In genomic region chr1:8191474-8191873, GRCh38 we compare ENCODE assay signal across 13 cellular contexts.
DNase-seq lines count a peak whose midpoint lies in the region; ATAC-seq and TF ChIP-seq lines count a peak whose summit lies in the region.
"Had no signal": no experiment of that assay in that cellular context is flagged by ENCODE, and none has a peak within 500 bp of the region (broad histone marks: within the 10 kb centered on the region; RNA-seq: fewer than 3 reads in every experiment).

No MANE protein-coding gene starts in this region.

- in situ Hi-C loops in Panc1 (cut with HindIII; ENCODE audit: low pct_unique_long_range_greater_than_20kb, low sequenced_read_pairs): no loop called here

- H3K4me1 ChIP-seq in Panc1 (ENCODE audit: control insufficient read depth, insufficient read depth, low read length): peaks cover 42% of the 10 kb centered on the region
- no peaks in the 10 kb centered on the region for H3K4me1 ChIP-seq in endodermal cell (ENCODE audit: control insufficient read depth, insufficient read depth, low read length)

- H3K27me3 Mint-ChIP-seq in activated CD4-positive, alpha-beta memory T cell treated with anti-CD3 and anti-CD28 coated beads for 36 hours: no peaks in the 10 kb centered on the region
- H3K27me3 Mint-ChIP-seq in activated CD4-positive, alpha-beta memory T cell treated with anti-CD3 and anti-CD28 coated beads, Interleukin-2, amount 10 ng/mL, durations not matched to agents 7 days and 5 days: no peaks in the 10 kb centered on the region
- H3K27me3 Mint-ChIP-seq in endodermal cell (ENCODE audit: insufficient read depth): no peaks in the 10 kb centered on the region
- no peaks in the 10 kb centered on the region for H3K27me3 Mint-ChIP-seq in activated T-cell treated with anti-CD3 and anti-CD28 coated beads, Interleukin-2, amount 50 U/mL, for 4 hours (ENCODE audit: low read depth)

- H3K9ac ChIP-seq in endodermal cell (ENCODE audit: extremely low read depth, low read length, poor library complexity, severe bottlenecking): no peak overlapping the region
- H3K9ac ChIP-seq: BLaER1 treated with 17β-estradiol and CSF1 and Interleukin-3, amounts not matched to agents 10 nM and 100 nM had no signal

- no peak overlapping the region for H3K4me3 Mint-ChIP-seq in activated CD4-positive, alpha-beta memory T cell treated with anti-CD3 and anti-CD28 coated beads for 36 hours
- no peak overlapping the region for H3K4me3 Mint-ChIP-seq in activated CD4-positive, alpha-beta memory T cell treated with anti-CD3 and anti-CD28 coated beads, Interleukin-2, amount 10 ng/mL, durations not matched to agents 7 days and 5 days
- H3K4me3 Mint-ChIP-seq in endodermal cell: no peak overlapping the region
- no peak overlapping the region for H3K4me3 Mint-ChIP-seq in activated T-cell treated with anti-CD3 and anti-CD28 coated beads, Interleukin-2, amount 50 U/mL, for 4 hours
- H3K4me3 Mint-ChIP-seq: CD4-positive, CD25-positive, alpha-beta regulatory T cell had no signal

- 88 to 94% methylated on average over 6 to 9 of the region's 9 CpGs for WGBS in endodermal cell (ENCODE audit: insufficient coverage in 1 of 2, insufficient read length in 1 of 2), 2 experiments

- peak; percentile 17 for DNase-seq in activated CD4-positive, alpha-beta memory T cell treated with anti-CD3 and anti-CD28 coated beads for 36 hours
- no peak for DNase-seq in activated CD4-positive, alpha-beta memory T cell treated with anti-CD3 and anti-CD28 coated beads, Interleukin-2, amount 10 ng/mL, durations not matched to agents 7 days and 5 days
- DNase-seq in Panc1 (ENCODE audit: low read depth, low spot score): no peak
- DNase-seq in endodermal cell: no peak
- no peak for DNase-seq in activated T-cell treated with anti-CD3 and anti-CD28 coated beads, Interleukin-2, amount 50 U/mL, for 4 hours
- no peak for DNase-seq in activated CD4-positive, alpha-beta T cell treated with anti-CD3 and anti-CD28 coated beads for 4 hours
- no peak for DNase-seq in NCI-H1048 (lab: John Stamatoyannopoulos, UW)
- DNase-seq: 8988T; ACHN; CD4-positive, CD25-positive, alpha-beta regulatory T cell; DMS53 had no signal

- no peak for ATAC-seq in Panc1
- no peak for ATAC-seq in activated T-cell treated with anti-CD3 and anti-CD28 coated beads, Interleukin-2, amount 50 U/mL, for 4 hours
- no peak for ATAC-seq in HG03520 (IDR thresholded peaks at IDR 0.05; ENCODE audit: unreplicated experiment)

- no TSS peak for BruUV-seq in Panc1 (replicated peaks; lab: Mats Ljungman, UMichigan)

- POLR2A ChIA-PET in activated CD4-positive, alpha-beta memory T cell treated with anti-CD3 and anti-CD28 coated beads for 36 hours (lab: Charles Lee): no interaction called here
- POLR2A ChIA-PET in activated CD4-positive, alpha-beta memory T cell treated with anti-CD3 and anti-CD28 coated beads, Interleukin-2, amount 10 ng/mL, durations not matched to agents 7 days and 5 days (lab: Charles Lee): no interaction called here
- POLR2A ChIA-PET in Panc1 (lab: Charles Lee): no interaction called here

- CTCF ChIA-PET in activated CD4-positive, alpha-beta memory T cell treated with anti-CD3 and anti-CD28 coated beads for 36 hours (lab: Charles Lee): no interaction called here
- CTCF ChIA-PET in activated CD4-positive, alpha-beta memory T cell treated with anti-CD3 and anti-CD28 coated beads, Interleukin-2, amount 10 ng/mL, durations not matched to agents 7 days and 5 days (lab: Charles Lee): no interaction called here
- CTCF ChIA-PET in Panc1 (lab: Charles Lee): no interaction called here

- H3K27me3 ChIP-seq in Panc1 (ENCODE audit: control insufficient read depth, insufficient read depth, low read length): no peaks in the 10 kb centered on the region
- no peaks in the 10 kb centered on the region for H3K27me3 ChIP-seq in endodermal cell (ENCODE audit: control insufficient read depth, insufficient read depth, low read length, poor library complexity, severe bottlenecking)
- H3K27me3 ChIP-seq: BLaER1 treated with 17β-estradiol and CSF1 and Interleukin-3, amounts not matched to agents 10 nM and 100 nM had no signal

- no peaks in the 10 kb centered on the region for H3K9me3 Mint-ChIP-seq in activated CD4-positive, alpha-beta memory T cell treated with anti-CD3 and anti-CD28 coated beads for 36 hours
- no peaks in the 10 kb centered on the region for H3K9me3 Mint-ChIP-seq in activated CD4-positive, alpha-beta memory T cell treated with anti-CD3 and anti-CD28 coated beads, Interleukin-2, amount 10 ng/mL, durations not matched to agents 7 days and 5 days
- H3K9me3 Mint-ChIP-seq in endodermal cell: no peaks in the 10 kb centered on the region
- H3K9me3 Mint-ChIP-seq in activated T-cell treated with anti-CD3 and anti-CD28 coated beads, Interleukin-2, amount 50 U/mL, for 4 hours: no peaks in the 10 kb centered on the region
- H3K9me3 Mint-ChIP-seq: CD4-positive, CD25-positive, alpha-beta regulatory T cell had no signal

- no peak overlapping the region for H3K27ac Mint-ChIP-seq in activated CD4-positive, alpha-beta memory T cell treated with anti-CD3 and anti-CD28 coated beads for 36 hours
- H3K27ac Mint-ChIP-seq in activated CD4-positive, alpha-beta memory T cell treated with anti-CD3 and anti-CD28 coated beads, Interleukin-2, amount 10 ng/mL, durations not matched to agents 7 days and 5 days: no peak overlapping the region
- peak overlapping the region; percentile 22 for H3K27ac Mint-ChIP-seq in endodermal cell

- H3K27ac ChIP-seq in Panc1 (ENCODE audit: low read length) (peak overlapping the region; percentile 99), endodermal cell (ENCODE audit: low read depth, low read length) (no peak overlapping the region)
- H3K27ac ChIP-seq: BLaER1 treated with 17β-estradiol and CSF1 and Interleukin-3, amounts not matched to agents 10 nM and 100 nM had no signal

- TF ChIP-seq CTCF in Panc1 (IDR thresholded peaks at IDR 0.05): no peak
- no peak for TF ChIP-seq CTCF in endodermal cell (conservative IDR thresholded peaks at IDR 0.05)

- H3K36me3 Mint-ChIP-seq in activated CD4-positive, alpha-beta memory T cell treated with anti-CD3 and anti-CD28 coated beads for 36 hours: no peaks in the 10 kb centered on the region
- no peaks in the 10 kb centered on the region for H3K36me3 Mint-ChIP-seq in activated CD4-positive, alpha-beta memory T cell treated with anti-CD3 and anti-CD28 coated beads, Interleukin-2, amount 10 ng/mL, durations not matched to agents 7 days and 5 days (ENCODE audit: low read depth)
- no peaks in the 10 kb centered on the region for H3K36me3 Mint-ChIP-seq in endodermal cell (ENCODE audit: low read depth)
- no peaks in the 10 kb centered on the region for H3K36me3 Mint-ChIP-seq in activated T-cell treated with anti-CD3 and anti-CD28 coated beads, Interleukin-2, amount 50 U/mL, for 4 hours (ENCODE audit: insufficient read depth)
- H3K36me3 Mint-ChIP-seq: CD4-positive, CD25-positive, alpha-beta regulatory T cell had no signal

- H3K4me3 ChIP-seq in Panc1 (ENCODE audit: low read depth in 2 of 2, low read length in 2 of 2) (no peak overlapping the region), endodermal cell (ENCODE audit: low read length) (no peak overlapping the region)
- H3K4me3 ChIP-seq: BLaER1 treated with 17β-estradiol and CSF1 and Interleukin-3, amounts not matched to agents 10 nM and 100 nM had no signal

- intact Hi-C loops in activated CD4-positive, alpha-beta memory T cell treated with anti-CD3 and anti-CD28 coated beads for 36 hours (cut with micrococcal nuclease): no loop called here
- intact Hi-C loops in Panc1 (cut with micrococcal nuclease; ENCODE audit: unreplicated experiment): loop anchor here (10.0 kb wide), 1 partner anchor 167 kb away; the partner anchor contains the start of gene ERRFI1

- H3K9me3 ChIP-seq in Panc1 (ENCODE audit: control insufficient read depth, insufficient read depth, low read depth, low read length) (no peaks in the 10 kb centered on the region), endodermal cell (ENCODE audit: control insufficient read depth, low read length) (no peaks in the 10 kb centered on the region)

- no peaks in the 10 kb centered on the region for H3K36me3 ChIP-seq in Panc1 (ENCODE audit: control insufficient read depth, insufficient read depth, low read length)
- no peaks in the 10 kb centered on the region for H3K36me3 ChIP-seq in endodermal cell (ENCODE audit: control insufficient read depth, insufficient read depth, low read length)
- H3K36me3 ChIP-seq: BLaER1 treated with 17β-estradiol and CSF1 and Interleukin-3, amounts not matched to agents 10 nM and 100 nM had no signal

- H3K4me1 Mint-ChIP-seq in activated CD4-positive, alpha-beta memory T cell treated with anti-CD3 and anti-CD28 coated beads for 36 hours (ENCODE audit: low read depth): peaks cover 11% of the 10 kb centered on the region
- H3K4me1 Mint-ChIP-seq in activated CD4-positive, alpha-beta memory T cell treated with anti-CD3 and anti-CD28 coated beads, Interleukin-2, amount 10 ng/mL, durations not matched to agents 7 days and 5 days: peaks cover 10% of the 10 kb centered on the region
- peaks cover 7% of the 10 kb centered on the region for H3K4me1 Mint-ChIP-seq in endodermal cell
- peaks cover 10% of the 10 kb centered on the region for H3K4me1 Mint-ChIP-seq in activated T-cell treated with anti-CD3 and anti-CD28 coated beads, Interleukin-2, amount 50 U/mL, for 4 hours (ENCODE audit: low read depth)
